8 cellular contexts compared by ENCODE assay signal in the genomic region with DNA sequence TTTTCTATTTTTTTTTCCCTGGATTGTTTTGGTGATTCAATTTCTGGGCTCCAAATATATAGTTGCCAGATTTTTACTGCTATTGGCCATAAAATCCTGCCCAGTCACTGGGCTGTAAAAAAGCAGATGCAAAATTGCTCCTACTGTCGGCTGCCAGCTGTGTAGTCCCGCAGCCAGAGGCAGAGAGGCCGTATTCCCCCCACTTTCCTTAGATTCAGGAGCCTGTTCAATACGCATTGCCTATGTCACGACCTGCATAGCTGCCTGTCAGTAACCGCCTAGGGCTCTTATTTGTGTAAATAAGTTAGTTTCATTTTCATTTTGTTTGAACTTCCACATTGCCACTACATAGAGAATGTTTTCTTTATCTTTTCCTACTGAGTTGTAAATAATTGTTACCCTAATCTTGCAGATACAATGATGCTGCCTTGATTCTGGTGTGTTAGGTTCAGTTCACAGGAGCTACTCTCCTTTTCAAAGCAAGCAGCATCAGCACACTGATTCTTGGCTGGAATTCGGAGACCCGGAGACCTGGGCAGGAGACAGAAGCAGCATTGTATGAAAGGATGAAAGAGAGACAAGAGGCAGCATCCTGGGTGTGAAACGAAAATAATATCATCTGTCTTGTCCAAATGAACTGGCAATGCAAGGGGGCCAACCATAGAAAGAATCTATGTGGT. TPM values are rescaled to one million over a fixed set of nuclear protein-coding genes. Genes with fewer than 3 reads are reported as not detected.
DNase-seq lines count a peak whose midpoint lies in the region; ATAC-seq and TF ChIP-seq lines count a peak whose summit lies in the region.

No MANE protein-coding gene starts in this region.

- H3K79me2 ChIP-seq in ACC112 (ENCODE audit: control insufficient read depth, insufficient read depth, low read length, unreplicated experiment) = no peaks in the 10 kb centered on the region

- no peaks in the 10 kb centered on the region for H3K9me3 ChIP-seq in endocrine pancreas (ENCODE audit: control insufficient read depth, low read length)
- H3K9me3 ChIP-seq in naive thymus-derived CD4-positive, alpha-beta T cell (ENCODE audit: control insufficient read depth in 2 of 3, low read length in 3 of 3) = no peaks in the 10 kb centered on the region

- peak overlapping the region in 2 of 9 donors; percentile 4 to 85 for H3K27ac Mint-ChIP-seq in naive thymus-derived CD4-positive, alpha-beta T cell

- ATAC-seq in HG02973 (IDR thresholded peaks at IDR 0.05; ENCODE audit: unreplicated experiment) = peak; percentile 79
- peak; percentile 56 for ATAC-seq in naive thymus-derived CD4-positive, alpha-beta T cell

- H3K4me3 ChIP-seq in ACC112 (ENCODE audit: low read depth, low read length) = peak overlapping the region; percentile 76
- peak overlapping the region; percentile 11 for H3K4me3 ChIP-seq in endocrine pancreas (ENCODE audit: control insufficient read depth, insufficient read depth, low read length)
- H3K4me3 ChIP-seq in naive thymus-derived CD4-positive, alpha-beta T cell (ENCODE audit: low read length) = peak overlapping the region; percentile 6

- H3K36me3 ChIP-seq in ACC112 (ENCODE audit: insufficient read depth, low read length) (no peaks in the 10 kb centered on the region), endocrine pancreas (ENCODE audit: control insufficient read depth, insufficient read depth, low read length) (no peaks in the 10 kb centered on the region)
- no peaks in the 10 kb centered on the region for H3K36me3 ChIP-seq in naive thymus-derived CD4-positive, alpha-beta T cell (ENCODE audit: control insufficient read depth in 2 of 3, insufficient read depth in 3 of 3, low read length in 3 of 3)

- H3K4me1 Mint-ChIP-seq in naive thymus-derived CD4-positive, alpha-beta T cell = peaks cover 7 to 10% (median 9%) of the 10 kb centered on the region in 7 donors

- peaks cover 0 to 10% (median 3%) of the 10 kb centered on the region in 11 donors for H3K9me3 Mint-ChIP-seq in naive thymus-derived CD4-positive, alpha-beta T cell

- H3K4me1 ChIP-seq in ACC112 (ENCODE audit: control insufficient read depth, insufficient read depth, low read length, unreplicated experiment) (peaks cover 10% of the 10 kb centered on the region), endocrine pancreas (ENCODE audit: control insufficient read depth, insufficient read depth, low read length) (no peaks in the 10 kb centered on the region)
- peaks cover 5 to 11% of the 10 kb centered on the region in 2 donors for H3K4me1 ChIP-seq in naive thymus-derived CD4-positive, alpha-beta T cell (ENCODE audit: control insufficient read depth in 2 of 2, insufficient read depth in 2 of 2, low read length in 2 of 2)

- CTCF ChIA-PET in naive thymus-derived CD4-positive, alpha-beta T cell (lab: Charles Lee) = no interaction called here

- no peak for TF ChIP-seq CTCF in GM13976 (IDR thresholded peaks at IDR 0.05; ENCODE audit: borderline replicate concordance, control extremely low read depth, extremely low read depth, insufficient read depth, missing control alignments)

- H3K27me3 Mint-ChIP-seq in naive thymus-derived CD4-positive, alpha-beta T cell = peaks cover 0 to 34% (median 20%) of the 10 kb centered on the region in 5 donors

- peak overlapping the region; percentile 83 for H2AFZ ChIP-seq in ACC112 (ENCODE audit: low read length, unreplicated experiment)

- POLR2A ChIA-PET in naive thymus-derived CD4-positive, alpha-beta T cell (lab: Charles Lee) = no interaction called here

- H3K27me3 ChIP-seq in ACC112 (ENCODE audit: insufficient read depth, low read length) (no peaks in the 10 kb centered on the region), endocrine pancreas (ENCODE audit: control insufficient read depth, insufficient read depth, low read length) (peaks cover 3% of the 10 kb centered on the region)
- no peaks in the 10 kb centered on the region for H3K27me3 ChIP-seq in naive thymus-derived CD4-positive, alpha-beta T cell (ENCODE audit: control insufficient read depth in 2 of 2, insufficient read depth in 2 of 2, low read length in 2 of 2)

- H3K36me3 Mint-ChIP-seq in naive thymus-derived CD4-positive, alpha-beta T cell = peaks cover 0 to 7% (median 0%) of the 10 kb centered on the region in 5 donors

- DNase-seq in GM13976 (ENCODE audit: low spot score) (peak; percentile 63), RPMI7951 (ENCODE audit: low read depth) (peak; percentile 65), SIG-M5 treated with dmso at 0.1 percent for 504 hours (lab: John Stamatoyannopoulos, UW; ENCODE audit: unreplicated experiment) (no peak)
- DNase-seq in naive thymus-derived CD4-positive, alpha-beta T cell = peak in 1 of 9 donors; percentile 8
- DNase-seq in stimulated activated CD4-positive, alpha-beta T cell treated with anti-CD3 and anti-CD28 coated beads, Interleukin-2, amount 100 ng/mL, for 24 hours = no peak

- intact Hi-C loops in naive thymus-derived CD4-positive, alpha-beta T cell (cut with micrococcal nuclease) = loop anchor here in 1 of 2 donors (5.0 kb wide), 1 partner anchor 61 kb away; no protein-coding TSS in a partner anchor

- in situ Hi-C loops in GM13976 (cut with MboI; ENCODE audit: low sequenced_read_pairs, unreplicated experiment) = no loop called here

- H3K4me3 Mint-ChIP-seq in naive thymus-derived CD4-positive, alpha-beta T cell = peak overlapping the region in 8 of 10 donors; percentile 56 to 90 (median 68)

- peak overlapping the region; percentile 76 for H3K27ac ChIP-seq in ACC112 (ENCODE audit: low read depth, low read length)
- H3K27ac ChIP-seq in naive thymus-derived CD4-positive, alpha-beta T cell (ENCODE audit: low read depth, low read length) = no peak overlapping the region

- no peak overlapping the region for H3K9ac ChIP-seq in endocrine pancreas (ENCODE audit: control insufficient read depth, insufficient read depth, low read length)

RNA-seq across cellular contexts. Expression of a gene that starts 46.0 kb away (rescaled TPM):
- total RNA-seq in RPMI7951 (2014; rRNA removed; shearing (Covaris generic)) = 5.7 and 6.8 TPM in 2 replicates
- 1 to 10 TPM in 1 of 5 experiments, under 1 TPM in 4; 0.35 to 2.6 (median 0.46) TPM for total RNA-seq in naive thymus-derived CD4-positive, alpha-beta T cell
- polyA plus RNA-seq in naive thymus-derived CD4-positive, alpha-beta T cell = not detected

Comparison
In these comparisons a context has a peak if more than half of its experiments do, and no peak if none do; other contexts are left out.
1. H3K4me3 ChIP-seq: peak in every context shown above with its lines; median percentile 76 in ACC112; 11 in endocrine pancreas; 6 in naive thymus-derived CD4-positive, alpha-beta T cell.
2. DNase-seq: peak in GM13976 (single experiment) and RPMI7951 (single experiment); none in SIG-M5 treated with dmso at 0.1 percent for 504 hours (single experiment) and stimulated activated CD4-positive, alpha-beta T cell treated with anti-CD3 and anti-CD28 coated beads, Interleukin-2, amount 100 ng/mL, for 24 hours (0 of 2).